Comparison of ENCODE assay signal across 10 cellular contexts in the genomic region with DNA sequence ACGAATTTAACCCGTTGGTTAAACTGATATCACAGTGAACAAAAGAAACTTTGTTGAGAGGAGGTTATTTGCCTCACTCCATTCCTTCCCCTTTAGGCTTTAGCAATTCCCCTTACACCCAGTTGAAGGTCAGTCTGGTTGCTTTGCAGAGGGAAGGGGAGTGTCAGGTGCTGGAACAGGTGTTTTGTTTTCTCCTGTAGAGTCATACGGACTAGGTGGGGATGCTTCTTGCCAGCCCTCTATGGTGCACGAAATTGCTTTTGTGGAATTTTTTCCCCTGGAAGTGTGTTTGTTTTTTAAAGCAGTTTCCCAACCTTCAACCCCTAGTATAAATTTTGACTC. TPM values are rescaled to one million over a fixed set of nuclear protein-coding genes. Genes with fewer than 3 reads are reported as not detected.
DNase-seq lines count a peak whose midpoint lies in the region; ATAC-seq, FAIRE-seq and TF ChIP-seq lines count a peak whose summit lies in the region.
"Had no signal": no experiment of that assay in that cellular context is flagged by ENCODE, and none has a peak within 500 bp of the region (broad histone marks: within the 10 kb centered on the region; RNA-seq: fewer than 3 reads in every experiment).

No MANE protein-coding gene starts in this region.

- H3K9me3 ChIP-seq in HEK293 (ENCODE audit: control insufficient read depth, insufficient read depth, low read depth, low read length), result no peaks in the 10 kb centered on the region
- H3K9me3 ChIP-seq in adipocyte (ENCODE audit: control insufficient read depth, low read length), result no peaks in the 10 kb centered on the region
- H3K9me3 ChIP-seq in hepatocyte (ENCODE audit: low read depth), result no peaks in the 10 kb centered on the region
- H3K9me3 ChIP-seq in small intestine (ENCODE audit: control insufficient read depth, low read depth), result no peaks in the 10 kb centered on the region
- H3K9me3 ChIP-seq: spleen had no signal

- POLR2A ChIA-PET in HEK293 (lab: Yijun Ruan, JAX), result interaction anchor here (1.0 kb wide), 1 partner anchor 23 kb away, joined by 4 read pairs; no protein-coding TSS in a partner anchor

- H3K79me2 ChIP-seq in hepatocyte, result peaks cover 19% of the 10 kb centered on the region

- H3K36me3 ChIP-seq in HEK293 (ENCODE audit: control insufficient read depth in 2 of 2, insufficient read depth in 1 of 2, low read length in 2 of 2), result peaks cover 0 to 4% of the 10 kb centered on the region in 2 experiments; a peak in 1 of 3 replicates
- no peaks in the 10 kb centered on the region for H3K36me3 ChIP-seq in adipocyte (ENCODE audit: control insufficient read depth, insufficient read depth, low read length, severe bottlenecking)
- no peaks in the 10 kb centered on the region for H3K36me3 ChIP-seq in hepatocyte (replicated peaks; ENCODE audit: insufficient read depth, low read depth)
- no peaks in the 10 kb centered on the region for H3K36me3 ChIP-seq in small intestine (ENCODE audit: control insufficient read depth in 2 of 2, insufficient read depth in 2 of 2, low read length in 2 of 2)

- no peaks in the 10 kb centered on the region for H3K9me2 ChIP-seq in hepatocyte (replicated peaks; ENCODE audit: insufficient read depth)

- H3K27me3 ChIP-seq in adipocyte (replicated peaks; ENCODE audit: control insufficient read depth, insufficient read depth, low read length), result peaks cover 21% of the 10 kb centered on the region
- H3K27me3 ChIP-seq in hepatocyte, result no peaks in the 10 kb centered on the region
- H3K27me3 ChIP-seq in small intestine (ENCODE audit: control insufficient read depth in 2 of 2, insufficient read depth in 2 of 2, low read length in 2 of 2), result no peaks in the 10 kb centered on the region
- H3K27me3 ChIP-seq: spleen had no signal

- 52% methylated on average over 4 of the region's 4 CpGs for WGBS in hepatocyte (ENCODE audit: low lambda C conversion rate, missing lambda C conversion rate)
- WGBS in small intestine, 3 donors, result 10 to 44% (median 25%) methylated on average over 4 of the region's 4 CpGs

- H3K4me3 ChIP-seq in HEK293 (ENCODE audit: low read depth, low read length) (no peak overlapping the region), adipocyte (ENCODE audit: low read length) (peak overlapping the region; percentile 49), hepatocyte (no peak overlapping the region), small intestine (ENCODE audit: low read depth in 1 of 2, low read length in 2 of 2) (no peak overlapping the region)
- H3K4me3 ChIP-seq: spleen had no signal

- ATAC-seq in HG02610 (IDR thresholded peaks at IDR 0.05; ENCODE audit: unreplicated experiment), result no peak

- peak overlapping the region; percentile 46 for H3K4me2 ChIP-seq in hepatocyte

- TF ChIP-seq CTCF in HEK293 (tag by site-specific recombination; IDR thresholded peaks at IDR 0.05), result no peak
- no peak for TF ChIP-seq CTCF in hepatocyte (IDR thresholded peaks at IDR 0.05; ENCODE audit: poor library complexity)

- DNase-seq in adipocyte (ENCODE audit: low read depth), result no peak
- DNase-seq in hepatocyte (ENCODE audit: low spot score), result no peak
- no peak for DNase-seq in small intestine
- DNase-seq in stimulated activated CD4-positive, alpha-beta T cell treated with anti-CD3 and anti-CD28 coated beads, Interleukin-4, amount 100 ng/mL, for 1 hour, result no peak
- DNase-seq in NCI-H2227 (lab: John Stamatoyannopoulos, UW; ENCODE audit: unreplicated experiment), result no peak
- DNase-seq: activated CD4-positive, CD25-positive, alpha-beta regulatory T cell treated with anti-CD3 and anti-CD28 coated beads, Interleukin-2, amount 50 U/mL, for 72 hours; NCI-H2171; spleen had no signal

- FAIRE-seq in small intestine (lab: Jason Lieb, UNC), result no peak

- H3K27ac ChIP-seq in HEK293 (ENCODE audit: extremely low read depth, low read depth, low read length) (no peak overlapping the region), hepatocyte (peak overlapping the region; percentile 87), small intestine (ENCODE audit: low read depth in 1 of 2, low read length in 1 of 2) (peak overlapping the region; percentile 93)

- no peak overlapping the region for H3K9ac ChIP-seq in adipocyte (ENCODE audit: low read length)

- H3K4me1 ChIP-seq in HEK293 (ENCODE audit: control insufficient read depth, insufficient read depth, low read length), result peaks cover 26% of the 10 kb centered on the region
- H3K4me1 ChIP-seq in adipocyte (ENCODE audit: control insufficient read depth, insufficient read depth, low read length), result peaks cover 10% of the 10 kb centered on the region
- peaks cover 25% of the 10 kb centered on the region for H3K4me1 ChIP-seq in hepatocyte (ENCODE audit: insufficient read depth)
- H3K4me1 ChIP-seq in small intestine (ENCODE audit: control insufficient read depth in 2 of 2, insufficient read depth in 1 of 2, low read depth in 1 of 2, low read length in 1 of 2), result peaks cover 0 to 9% of the 10 kb centered on the region in 2 donors

- H4K20me1 ChIP-seq in hepatocyte (ENCODE audit: insufficient read depth, poor library complexity, severe bottlenecking), result peaks cover 5% of the 10 kb centered on the region

- CTCF ChIA-PET in HEK293 (lab: Yijun Ruan, JAX), result interaction anchor here (0.7 to 1.3 kb wide), 4 partner anchors 10 to 77 kb away, joined by 3 to 6 read pairs (median 3); no protein-coding TSS in a partner anchor

- H2AFZ ChIP-seq in hepatocyte, result no peak overlapping the region

TF ChIP-seq in HEK293, 187 proteins besides CTCF, POLR2A, EP300 and RAD21:
- TF ChIP-seq SP7 (tag by site-specific recombination; IDR thresholded peaks at IDR 0.05) (0 out of 2 replicates have a peak, but pooled peaks have one; percentile 4), ZNF433 (tag by site-specific recombination; IDR thresholded peaks at IDR 0.05; ENCODE audit: low read depth) (no peak), SCRT2 (tag by site-specific recombination; IDR thresholded peaks at IDR 0.05) (peak; percentile 83), SCRT1 (tag by site-specific recombination; IDR thresholded peaks at IDR 0.05; ENCODE audit: borderline replicate concordance) (peak; percentile 36; the same call in 1 of the 2 replicates)
- TF ChIP-seq, protein P1, sequence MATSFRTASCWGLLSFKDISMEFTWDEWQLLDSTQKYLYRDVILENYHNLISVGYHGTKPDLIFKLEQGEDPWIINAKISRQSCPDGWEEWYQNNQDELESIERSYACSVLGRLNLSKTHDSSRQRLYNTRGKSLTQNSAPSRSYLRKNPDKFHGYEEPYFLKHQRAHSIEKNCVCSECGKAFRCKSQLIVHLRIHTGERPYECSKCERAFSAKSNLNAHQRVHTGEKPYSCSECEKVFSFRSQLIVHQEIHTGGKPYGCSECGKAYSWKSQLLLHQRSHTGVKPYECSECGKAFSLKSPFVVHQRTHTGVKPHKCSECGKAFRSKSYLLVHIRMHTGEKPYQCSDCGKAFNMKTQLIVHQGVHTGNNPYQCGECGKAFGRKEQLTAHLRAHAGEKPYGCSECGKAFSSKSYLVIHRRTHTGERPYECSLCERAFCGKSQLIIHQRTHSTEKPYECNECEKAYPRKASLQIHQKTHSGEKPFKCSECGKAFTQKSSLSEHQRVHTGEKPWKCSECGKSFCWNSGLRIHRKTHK (tag by site-specific recombination; IDR thresholded peaks at IDR 0.05), result no peak

RNA-seq across cellular contexts. Expression of gene DLG3, which starts 33.1 kb away (rescaled TPM):
- total RNA-seq in hepatocyte, result 17.7 and 28.5 TPM in 2 replicates
- polyA plus RNA-seq in hepatocyte (9.6 and 13.5 TPM in 2 replicates), small intestine (10 to 100 TPM; 22.2 to 40.0 (median 27.6) TPM)

RNA-seq across cellular contexts. Expression of gene GDPD2, which starts 54.6 kb away (rescaled TPM):
- total RNA-seq in hepatocyte, result 1.6 TPM in 2 replicates
- polyA plus RNA-seq in hepatocyte, result 2.2 and 2.3 TPM in 2 replicates
- polyA plus RNA-seq in small intestine, result 10 to 100 TPM in 2 of 3 donors, 1 to 10 TPM in 1; 2.6 to 26.4 (median 25.9) TPM
